5 cellular contexts compared by ENCODE assay signal in genomic region chr15:65138631-65139030, GRCh38. TPM values are rescaled to one million over a fixed set of nuclear protein-coding genes. Genes with fewer than 3 reads are reported as not detected.
DNase-seq lines count a peak whose midpoint lies in the region; ATAC-seq, FAIRE-seq and TF ChIP-seq lines count a peak whose summit lies in the region.
"Not testable (repeated sequence)": the region's sequence is repeated elsewhere in the genome, so short reads cannot be mapped to it uniquely, and the experiment has no call there.

No MANE protein-coding gene starts in this region.

- CTCF ChIA-PET in K562 (lab: Yijun Ruan, JAX; ENCODE audit: low intra/inter-chr PET ratio) = not testable (repeated sequence)

- not testable (repeated sequence) for H3K27ac ChIP-seq in K562 (ENCODE audit: extremely low read depth, low read depth, low read length); esophagus muscularis mucosa (replicated peaks in 1 of 4)

- not testable (repeated sequence) for TF ChIP-seq CTCF in K562 (IDR thresholded peaks at IDR 0.05 in 2 of 3, conservative IDR thresholded peaks at IDR 0.05 in 1 of 3; ENCODE audit: insufficient read depth in 2 of 3, low read depth in 1 of 3, low read length in 3 of 3); esophagus muscularis mucosa (IDR thresholded peaks at IDR 0.05)

- not testable (repeated sequence) for H3K9ac ChIP-seq in K562 (ENCODE audit: insufficient read depth in 1 of 2, low read depth in 2 of 2, low read length in 2 of 2)

- POLR2A ChIA-PET in K562 (lab: Yijun Ruan, JAX) = interaction anchor here (1.4 kb wide), 1 partner anchor 166 kb away, joined by 6 read pairs; the partner anchor contains the start of gene RNU5B-1

- TF ChIP-seq POLR2A in K562 (conservative IDR thresholded peaks at IDR 0.05); esophagus muscularis mucosa (IDR thresholded peaks at IDR 0.05; ENCODE audit: low read depth): not testable (repeated sequence)

- not testable (repeated sequence) for H4K20me1 ChIP-seq in K562 (replicated peaks; ENCODE audit: control insufficient read depth, insufficient read depth, low read length)

- in situ Hi-C loops in K562 (cut with MboI) = not testable (repeated sequence)

- H3K9me1 ChIP-seq in K562 (ENCODE audit: control insufficient read depth, insufficient read depth, low read length) = not testable (repeated sequence)

- not testable (repeated sequence) for H3K4me3 ChIP-seq in K562, esophagus muscularis mucosa

- not testable (repeated sequence) for FAIRE-seq in K562 (lab: Jason Lieb, UNC)

- H2AFZ ChIP-seq in K562 (ENCODE audit: low read depth, low read length) = not testable (repeated sequence)

- WGBS in K562 (ENCODE audit: insufficient coverage, low coverage, missing lambda C conversion rate) = 29% methylated on average over 6 of the region's 6 CpGs
- 92% methylated on average over 6 of the region's 6 CpGs for WGBS in esophagus muscularis mucosa

- not testable (repeated sequence) for H3K9me3 ChIP-seq in K562 (replicated peaks; ENCODE audit: control insufficient read depth, insufficient read depth, low read depth, low read length); esophagus muscularis mucosa

- H3K36me3 ChIP-seq in K562 (ENCODE audit: control insufficient read depth, insufficient read depth, low read length); esophagus muscularis mucosa: not testable (repeated sequence)

- BruUV-seq in K562 (replicated peaks; lab: Mats Ljungman, UMichigan) = not testable (repeated sequence)

- intact Hi-C loops in K562 (cut with micrococcal nuclease); esophagus muscularis mucosa (cut with DNase I): not testable (repeated sequence)

- DNase-seq in Daoy (ENCODE audit: low read depth) = peak; percentile 10
- peak; percentile 52 for DNase-seq in HT1080 (ENCODE audit: low read depth)
- DNase-seq in K562 (ENCODE audit: extremely low read depth in 1 of 4, low spot score in 3 of 4) = not testable (repeated sequence)
- peak; percentile 44 for DNase-seq in dermis blood vessel endothelial cell
- peak; percentile 57 for DNase-seq in esophagus muscularis mucosa (ENCODE audit: extremely low spot score)

- TF ChIP-seq EP300 in K562 (IDR thresholded peaks at IDR 0.05; ENCODE audit: low read length); esophagus muscularis mucosa (IDR thresholded peaks at IDR 0.05): not testable (repeated sequence)

- not testable (repeated sequence) for H3K4me2 ChIP-seq in K562 (ENCODE audit: insufficient read depth, low read length)

- H3K4me1 ChIP-seq in K562 (replicated peaks in 1 of 2; ENCODE audit: control insufficient read depth in 2 of 2, insufficient read depth in 2 of 2, low read length in 2 of 2); esophagus muscularis mucosa: not testable (repeated sequence)

- H3K79me2 ChIP-seq in K562 (ENCODE audit: control insufficient read depth, insufficient read depth, low read length) = not testable (repeated sequence)

- H3K27me3 ChIP-seq in K562 (ENCODE audit: control insufficient read depth in 2 of 2, insufficient read depth in 2 of 2, low read length in 2 of 2); esophagus muscularis mucosa: not testable (repeated sequence)

- not testable (repeated sequence) for TF ChIP-seq RAD21 in K562 (CRISPR knock-in tag; conservative IDR thresholded peaks at IDR 0.05 in 1 of 2, IDR thresholded peaks at IDR 0.05 in 1 of 2)

- not testable (repeated sequence) for ATAC-seq in K562

TF ChIP-seq in K562, 482 proteins besides CTCF, POLR2A, EP300 and RAD21:
- peak; percentile 29 for TF ChIP-seq ZNF121 (CRISPR knock-in tag; conservative IDR thresholded peaks at IDR 0.05)

RNA-seq across cellular contexts. Expression of gene PDCD7, which starts 5.0 kb away (rescaled TPM):
- 13.3 and 17.4 TPM in 2 replicates for total RNA-seq in Daoy (2014; rRNA removed; shearing (Covaris generic))
- 15.4 and 16.4 TPM in 2 replicates for total RNA-seq in HT1080 (2014; rRNA removed; shearing (Covaris generic))
- polyA plus RNA-seq in HT1080 (2015; cell fraction: cytosol; rRNA removed) = 21.8 and 23.8 TPM in 2 replicates
- polyA plus RNA-seq in HT1080 (2015; cell fraction: nucleus; rRNA removed) = 25.2 and 26.5 TPM in 2 replicates
- 23.6 and 32.7 TPM in 2 replicates for total RNA-seq in K562 (2011; cell fraction: chromatin; rRNA removed; ENCODE audit: low replicate concordance)
- 18.0 TPM in 2 replicates for total RNA-seq in K562 (2011; cell fraction: nucleolus; rRNA removed)
- total RNA-seq in K562 (2011; cell fraction: nucleoplasm; rRNA removed) = 23.0 and 29.0 TPM in 2 replicates
- total RNA-seq in K562 (2014; rRNA removed) (16.4 and 18.9 TPM in 2 replicates), K562 (2014; rRNA removed; fragmentation: Illumina TruSeq; extraction: Trizol) (15.8 and 17.1 TPM in 2 replicates), K562 (2015; rRNA removed; fragmentation: Illumina TruSeq; extraction: Trizol) (15.7 and 18.8 TPM in 2 replicates), K562 (2021) (22.8 and 24.4 TPM in 2 replicates), dermis blood vessel endothelial cell (18.7 and 25.0 TPM in 2 replicates), esophagus muscularis mucosa (10 to 100 TPM; 24.2 to 33.4 (median 25.5) TPM)
- polyA plus RNA-seq in K562 (2011; rRNA removed) (20.1 and 21.9 TPM in 2 replicates), K562 (2014; fragmentation: Illumina TruSeq; extraction: Trizol) (26.5 and 30.2 TPM in 2 replicates), K562 (2014; fragmentation: Nextera tagmentation; extraction: Ambion mirVana) (10 to 100 TPM; 11.8 to 12.1 TPM), K562 (2014; rRNA removed) (19.1 and 22.9 TPM in 2 replicates)
- 13.4 and 15.0 TPM in 2 replicates for polyA plus RNA-seq in K562 (2011; cell fraction: cytosol; rRNA removed)
- 11.2 and 14.6 TPM in 2 replicates for polyA plus RNA-seq in K562 (2011; cell fraction: nucleus; rRNA removed)
- polyA plus RNA-seq in K562 (2012) = 18.3 and 20.3 TPM in 2 replicates
- 13.9 and 14.7 TPM in 2 replicates for polyA minus RNA-seq in K562 (2011; rRNA and poly(A)+ RNA removed)
- polyA minus RNA-seq in K562 (2011; cell fraction: cytosol; rRNA and poly(A)+ RNA removed) = 12.7 and 15.0 TPM in 2 replicates
- polyA minus RNA-seq in K562 (2011; cell fraction: nucleus; rRNA and poly(A)+ RNA removed) = 5.9 and 8.6 TPM in 2 replicates

RNA-seq across cellular contexts. Expression of gene UBAP1L, which starts 23.6 kb away (rescaled TPM):
- total RNA-seq in Daoy (2014; rRNA removed; shearing (Covaris generic)) = 0.03 and 0.06 TPM in 2 replicates
- 0.37 and 0.47 TPM in 2 replicates for total RNA-seq in HT1080 (2014; rRNA removed; shearing (Covaris generic))
- 0.05 and 0.10 TPM in 2 replicates for polyA plus RNA-seq in HT1080 (2015; cell fraction: cytosol; rRNA removed)
- 1.5 and 2.3 TPM in 2 replicates for polyA plus RNA-seq in HT1080 (2015; cell fraction: nucleus; rRNA removed)
- 6.4 and 11.8 TPM in 2 replicates for total RNA-seq in K562 (2011; cell fraction: chromatin; rRNA removed; ENCODE audit: low replicate concordance)
- 5.0 and 5.8 TPM in 2 replicates for total RNA-seq in K562 (2011; cell fraction: nucleolus; rRNA removed)
- 6.7 and 9.3 TPM in 2 replicates for total RNA-seq in K562 (2011; cell fraction: nucleoplasm; rRNA removed)
- total RNA-seq in K562 (2014; rRNA removed) = 0.41 and 0.49 TPM in 2 replicates
- total RNA-seq in K562 (2014; rRNA removed; fragmentation: Illumina TruSeq; extraction: Trizol) = 0.33 and 0.41 TPM in 2 replicates
- total RNA-seq in K562 (2015; rRNA removed; fragmentation: Illumina TruSeq; extraction: Trizol) = 0.58 and 0.68 TPM in 2 replicates
- 0.71 and 1.0 TPM in 2 replicates for total RNA-seq in K562 (2021)
- 0.25 and 0.51 TPM in 2 replicates for polyA plus RNA-seq in K562 (2011; rRNA removed)
- 0.10 and 0.24 TPM in 2 replicates for polyA plus RNA-seq in K562 (2011; cell fraction: cytosol; rRNA removed)
- 1.9 and 2.7 TPM in 2 replicates for polyA plus RNA-seq in K562 (2011; cell fraction: nucleus; rRNA removed)
- polyA plus RNA-seq in K562 (2012) = 0.43 and 0.72 TPM in 2 replicates
- 0.16 and 0.21 TPM in 2 replicates for polyA plus RNA-seq in K562 (2014; fragmentation: Illumina TruSeq; extraction: Trizol)
- not detected for polyA plus RNA-seq in K562 (2014; fragmentation: Nextera tagmentation; extraction: Ambion mirVana)
- 0.44 and 0.70 TPM in 2 replicates for polyA plus RNA-seq in K562 (2014; rRNA removed)
- polyA minus RNA-seq in K562 (2011; rRNA and poly(A)+ RNA removed) = 0.77 and 1.4 TPM in 2 replicates
- 0.27 TPM in 1 of 2 replicates, not detected in the other for polyA minus RNA-seq in K562 (2011; cell fraction: cytosol; rRNA and poly(A)+ RNA removed)
- 1.5 and 2.4 TPM in 2 replicates for polyA minus RNA-seq in K562 (2011; cell fraction: nucleus; rRNA and poly(A)+ RNA removed)
- 1.6 and 2.7 TPM in 2 replicates for total RNA-seq in dermis blood vessel endothelial cell
- 1 to 10 TPM; 1.2 to 7.5 (median 2.2) TPM for total RNA-seq in esophagus muscularis mucosa

RNA-seq across cellular contexts. Expression of gene CLPX, which starts 46.5 kb away (rescaled TPM):
- 46.7 and 57.1 TPM in 2 replicates for total RNA-seq in Daoy (2014; rRNA removed; shearing (Covaris generic))
- total RNA-seq in HT1080 (2014; rRNA removed; shearing (Covaris generic)) = 25.7 and 38.8 TPM in 2 replicates
- polyA plus RNA-seq in HT1080 (2015; cell fraction: cytosol; rRNA removed) = 27.4 and 30.7 TPM in 2 replicates
- polyA plus RNA-seq in HT1080 (2015; cell fraction: nucleus; rRNA removed) = 55.9 and 71.3 TPM in 2 replicates
- total RNA-seq in K562 (2011; cell fraction: chromatin; rRNA removed; ENCODE audit: low replicate concordance) = 33.8 and 107 TPM in 2 replicates
- total RNA-seq in K562 (2011; cell fraction: nucleolus; rRNA removed) = 18.4 and 18.7 TPM in 2 replicates
- total RNA-seq in K562 (2011; cell fraction: nucleoplasm; rRNA removed) = 32.0 and 40.7 TPM in 2 replicates
- 37.0 and 39.6 TPM in 2 replicates for total RNA-seq in K562 (2014; rRNA removed)
- 50.9 and 55.9 TPM in 2 replicates for total RNA-seq in K562 (2014; rRNA removed; fragmentation: Illumina TruSeq; extraction: Trizol)
- 51.3 and 52.1 TPM in 2 replicates for total RNA-seq in K562 (2015; rRNA removed; fragmentation: Illumina TruSeq; extraction: Trizol)
- total RNA-seq in K562 (2021) = 61.5 and 67.1 TPM in 2 replicates
- 50.2 and 79.0 TPM in 2 replicates for polyA plus RNA-seq in K562 (2011; rRNA removed)
- polyA plus RNA-seq in K562 (2011; cell fraction: cytosol; rRNA removed) = 16.6 and 19.7 TPM in 2 replicates
- polyA plus RNA-seq in K562 (2011; cell fraction: nucleus; rRNA removed) = 19.1 and 28.2 TPM in 2 replicates
- 30.9 and 45.6 TPM in 2 replicates for polyA plus RNA-seq in K562 (2012)
- 54.6 and 63.1 TPM in 2 replicates for polyA plus RNA-seq in K562 (2014; fragmentation: Illumina TruSeq; extraction: Trizol)
- polyA plus RNA-seq in K562 (2014; fragmentation: Nextera tagmentation; extraction: Ambion mirVana) = 10 to 100 TPM; 11.2 to 13.4 TPM
- polyA plus RNA-seq in K562 (2014; rRNA removed) = 66.6 and 83.3 TPM in 2 replicates
- polyA minus RNA-seq in K562 (2011; rRNA and poly(A)+ RNA removed) = 132 and 144 TPM in 2 replicates
- polyA minus RNA-seq in K562 (2011; cell fraction: cytosol; rRNA and poly(A)+ RNA removed) = 29.6 and 38.5 TPM in 2 replicates
- 25.8 and 40.2 TPM in 2 replicates for polyA minus RNA-seq in K562 (2011; cell fraction: nucleus; rRNA and poly(A)+ RNA removed)
- total RNA-seq in dermis blood vessel endothelial cell = 45.3 and 69.3 TPM in 2 replicates
- 10 to 100 TPM; 37.4 to 53.2 (median 39.8) TPM for total RNA-seq in esophagus muscularis mucosa
